19 cellular contexts compared by ENCODE assay signal in genomic region chr3:9994086-9994844, GRCh38. TPM values are rescaled to one million over a fixed set of nuclear protein-coding genes. Genes with fewer than 3 reads are reported as not detected.
A peak's percentile ranks its signal among the peaks of the same experiment; 100 is the strongest.
DNase-seq lines count a peak whose midpoint lies in the region; ATAC-seq and TF ChIP-seq lines count a peak whose summit lies in the region.
"Had no signal": no experiment of that assay in that cellular context is flagged by ENCODE, and none has a peak within 500 bp of the region (broad histone marks: within the 10 kb centered on the region; RNA-seq: fewer than 3 reads in every experiment).

No MANE protein-coding gene starts in this region.

- no peaks in the 10 kb centered on the region for H3K9me3 ChIP-seq in adipocyte (ENCODE audit: control insufficient read depth, low read length)

- no peak for TF ChIP-seq CTCF in fibroblast of the aortic adventitia (IDR thresholded peaks at IDR 0.05; ENCODE audit: insufficient read depth, low read length)

- H3K36me3 ChIP-seq in adipocyte (ENCODE audit: control insufficient read depth, insufficient read depth, low read length, severe bottlenecking), result peaks cover 3% of the 10 kb centered on the region

- DNase-seq in GM03348 (ENCODE audit: low spot score), result peak; percentile 20
- DNase-seq in adipocyte (ENCODE audit: low read depth), result peak; percentile 89
- DNase-seq in fibroblast of the aortic adventitia (ENCODE audit: low read depth), result peak; percentile 75
- DNase-seq in sciatic nerve (ENCODE audit: low spot score), result no peak
- no peak for DNase-seq in activated T-helper 2 cell treated with anti-CD3 and anti-CD28 coated beads, Interferon-gamma antibody, Interleukin-2, Interleukin-4, amounts not matched to agents 10 μg/mL and 5 μg/mL and 100 μg/mL, durations not matched to agents 14 hours and 24 hours and 36 hours (ENCODE audit: low spot score)
- DNase-seq in activated T-cell treated with anti-CD3 and anti-CD28 coated beads, Interleukin-2, amount 50 U/mL, for 72 hours, result no peak
- no peak for DNase-seq in NCI-H2171 (lab: John Stamatoyannopoulos, UW)
- no peak for DNase-seq in central memory CD4-positive, alpha-beta T cell
- DNase-seq: activated CD4-positive, alpha-beta T cell treated with anti-CD3 and anti-CD28 coated beads for 4 hours; activated naive CD4-positive, alpha-beta T cell; aorta; EL; kidney glomerular epithelial cell; NCI-H187 treated with DMSO at 0.1 percent for 48 hours; right cardiac atrium; stimulated activated CD4-positive, alpha-beta T cell treated with anti-CD3 and anti-CD28 coated beads, Interleukin-1b, Interleukin-23, amount 100 ng/mL, for 48 hours; T-helper 9 cell had no signal

- no peaks in the 10 kb centered on the region for H3K27me3 Mint-ChIP-seq in activated T-helper 2 cell treated with anti-CD3 and anti-CD28 coated beads, Interferon-gamma antibody, Interleukin-2, Interleukin-4, amounts not matched to agents 10 μg/mL and 5 μg/mL and 100 μg/mL, durations not matched to agents 14 hours and 24 hours and 36 hours (ENCODE audit: low read depth)
- H3K27me3 Mint-ChIP-seq in activated T-cell treated with anti-CD3 and anti-CD28 coated beads, Interleukin-2, amount 50 U/mL, for 72 hours (ENCODE audit: low read depth), result no peaks in the 10 kb centered on the region
- H3K27me3 Mint-ChIP-seq: dendritic cell treated with granulocyte-macrophage colony-stimulating factor and Interleukin-4, amounts not matched to agents 40 ng/mL and 50 ng/mL, for 4 days had no signal

- peak overlapping the region; percentile 19 for H3K9ac ChIP-seq in adipocyte (ENCODE audit: low read length)

- no peak overlapping the region for H3K4me3 Mint-ChIP-seq in activated T-helper 2 cell treated with anti-CD3 and anti-CD28 coated beads, Interferon-gamma antibody, Interleukin-2, Interleukin-4, amounts not matched to agents 10 μg/mL and 5 μg/mL and 100 μg/mL, durations not matched to agents 14 hours and 24 hours and 36 hours (ENCODE audit: low read depth)
- H3K4me3 Mint-ChIP-seq in activated T-cell treated with anti-CD3 and anti-CD28 coated beads, Interleukin-2, amount 50 U/mL, for 72 hours, result no peak overlapping the region
- H3K4me3 Mint-ChIP-seq: dendritic cell treated with granulocyte-macrophage colony-stimulating factor and Interleukin-4, amounts not matched to agents 40 ng/mL and 50 ng/mL, for 4 days had no signal

- H3K4me3 ChIP-seq in adipocyte (ENCODE audit: low read length) (peak overlapping the region; percentile 15), fibroblast of the aortic adventitia (ENCODE audit: low read depth, low read length) (no peak overlapping the region)
- H3K4me3 ChIP-seq: hepatocyte had no signal

- peak; percentile 13 for ATAC-seq in sciatic nerve
- no peak for ATAC-seq in activated T-cell treated with anti-CD3 and anti-CD28 coated beads, Interleukin-2, amount 50 U/mL, for 72 hours (replicated peaks in 1 of 2)
- ATAC-seq: right cardiac atrium had no signal

- peaks cover 55% of the 10 kb centered on the region for H3K36me3 Mint-ChIP-seq in activated T-helper 2 cell treated with anti-CD3 and anti-CD28 coated beads, Interferon-gamma antibody, Interleukin-2, Interleukin-4, amounts not matched to agents 10 μg/mL and 5 μg/mL and 100 μg/mL, durations not matched to agents 14 hours and 24 hours and 36 hours (ENCODE audit: low read depth)
- peaks cover 2 to 29% of the 10 kb centered on the region in 2 donors for H3K36me3 Mint-ChIP-seq in activated T-cell treated with anti-CD3 and anti-CD28 coated beads, Interleukin-2, amount 50 U/mL, for 72 hours (ENCODE audit: insufficient read depth in 2 of 2)

- no peaks in the 10 kb centered on the region for H3K9me3 Mint-ChIP-seq in activated T-helper 2 cell treated with anti-CD3 and anti-CD28 coated beads, Interferon-gamma antibody, Interleukin-2, Interleukin-4, amounts not matched to agents 10 μg/mL and 5 μg/mL and 100 μg/mL, durations not matched to agents 14 hours and 24 hours and 36 hours
- no peaks in the 10 kb centered on the region for H3K9me3 Mint-ChIP-seq in activated T-cell treated with anti-CD3 and anti-CD28 coated beads, Interleukin-2, amount 50 U/mL, for 72 hours
- H3K9me3 Mint-ChIP-seq: dendritic cell treated with granulocyte-macrophage colony-stimulating factor and Interleukin-4, amounts not matched to agents 40 ng/mL and 50 ng/mL, for 4 days had no signal

- H3K27me3 ChIP-seq in adipocyte (replicated peaks; ENCODE audit: control insufficient read depth, insufficient read depth, low read length), result no peaks in the 10 kb centered on the region
- H3K27me3 ChIP-seq: hepatocyte had no signal

- H3K4me1 Mint-ChIP-seq in activated T-helper 2 cell treated with anti-CD3 and anti-CD28 coated beads, Interferon-gamma antibody, Interleukin-2, Interleukin-4, amounts not matched to agents 10 μg/mL and 5 μg/mL and 100 μg/mL, durations not matched to agents 14 hours and 24 hours and 36 hours (ENCODE audit: low read depth), result peaks cover 7% of the 10 kb centered on the region
- H3K4me1 Mint-ChIP-seq in activated T-cell treated with anti-CD3 and anti-CD28 coated beads, Interleukin-2, amount 50 U/mL, for 72 hours (ENCODE audit: low read depth), result no peaks in the 10 kb centered on the region

- peaks cover 16% of the 10 kb centered on the region for H3K4me1 ChIP-seq in adipocyte (ENCODE audit: control insufficient read depth, insufficient read depth, low read length)

- H3K27ac Mint-ChIP-seq in activated T-helper 2 cell treated with anti-CD3 and anti-CD28 coated beads, Interferon-gamma antibody, Interleukin-2, Interleukin-4, amounts not matched to agents 10 μg/mL and 5 μg/mL and 100 μg/mL, durations not matched to agents 14 hours and 24 hours and 36 hours, result no peak overlapping the region
- no peak overlapping the region for H3K27ac Mint-ChIP-seq in activated T-cell treated with anti-CD3 and anti-CD28 coated beads, Interleukin-2, amount 50 U/mL, for 72 hours
- H3K27ac Mint-ChIP-seq: dendritic cell treated with granulocyte-macrophage colony-stimulating factor and Interleukin-4, amounts not matched to agents 40 ng/mL and 50 ng/mL, for 4 days had no signal

- intact Hi-C loops in sciatic nerve (cut with DNase I), result no loop called here
- intact Hi-C loops in activated T-helper 2 cell treated with anti-CD3 and anti-CD28 coated beads, Interferon-gamma antibody, Interleukin-2, Interleukin-4, amounts not matched to agents 10 μg/mL and 5 μg/mL and 100 μg/mL, durations not matched to agents 14 hours and 24 hours and 36 hours (cut with micrococcal nuclease), result no loop called here

RNA-seq across cellular contexts. Expression of gene EMC3, which starts 7.6 kb away (rescaled TPM):
- total RNA-seq in fibroblast of the aortic adventitia (ENCODE audit: low replicate concordance) (17.9 and 59.7 TPM in 2 replicates), sciatic nerve (51.6 TPM)
- total RNA-seq in activated T-helper 2 cell treated with anti-CD3 and anti-CD28 coated beads, Interferon-gamma antibody, Interleukin-2, Interleukin-4, amounts not matched to agents 10 μg/mL and 5 μg/mL and 100 μg/mL, durations not matched to agents 14 hours and 24 hours and 36 hours, result 35.9 and 43.5 TPM in 2 replicates
- total RNA-seq in activated T-cell treated with anti-CD3 and anti-CD28 coated beads, Interleukin-2, amount 50 U/mL, for 72 hours, result 10 to 100 TPM; 45.3 to 48.7 TPM

RNA-seq across cellular contexts. Expression of gene FANCD2, which starts 32.0 kb away (rescaled TPM):
- total RNA-seq in fibroblast of the aortic adventitia (ENCODE audit: low replicate concordance) (2.2 and 26.8 TPM in 2 replicates), sciatic nerve (3.8 TPM)
- total RNA-seq in activated T-helper 2 cell treated with anti-CD3 and anti-CD28 coated beads, Interferon-gamma antibody, Interleukin-2, Interleukin-4, amounts not matched to agents 10 μg/mL and 5 μg/mL and 100 μg/mL, durations not matched to agents 14 hours and 24 hours and 36 hours, result 54.4 and 55.1 TPM in 2 replicates
- 10 to 100 TPM; 77.2 to 81.2 TPM for total RNA-seq in activated T-cell treated with anti-CD3 and anti-CD28 coated beads, Interleukin-2, amount 50 U/mL, for 72 hours

RNA-seq across cellular contexts. Expression of gene PRRT3, which starts 42.1 kb away (rescaled TPM):
- total RNA-seq in fibroblast of the aortic adventitia (ENCODE audit: low replicate concordance) (4.2 and 5.5 TPM in 2 replicates), sciatic nerve (1.5 TPM)
- total RNA-seq in activated T-helper 2 cell treated with anti-CD3 and anti-CD28 coated beads, Interferon-gamma antibody, Interleukin-2, Interleukin-4, amounts not matched to agents 10 μg/mL and 5 μg/mL and 100 μg/mL, durations not matched to agents 14 hours and 24 hours and 36 hours, result 10.7 and 11.3 TPM in 2 replicates
- 10 to 100 TPM in 1 of 2 donors, 1 to 10 TPM in 1; 7.9 to 14.5 TPM for total RNA-seq in activated T-cell treated with anti-CD3 and anti-CD28 coated beads, Interleukin-2, amount 50 U/mL, for 72 hours

Comparison
In these comparisons a context has a peak if more than half of its experiments do, and no peak if none do; other contexts are left out.
1. DNase-seq: peak in GM03348 (single experiment), adipocyte (single experiment) and fibroblast of the aortic adventitia (single experiment); none in sciatic nerve (single experiment), activated T-helper 2 cell treated with anti-CD3 and anti-CD28 coated beads, Interferon-gamma antibody, Interleukin-2, Interleukin-4, amounts not matched to agents 10 μg/mL and 5 μg/mL and 100 μg/mL, durations not matched to agents 14 hours and 24 hours and 36 hours (single experiment), activated T-cell treated with anti-CD3 and anti-CD28 coated beads, Interleukin-2, amount 50 U/mL, for 72 hours (0 of 2), NCI-H2171 (single experiment) and central memory CD4-positive, alpha-beta T cell (single experiment).